In genomic region chr1:116460261-116460660, GRCh38 we compare ENCODE assay signal across 21 cellular contexts.
"Had no signal": no experiment of that assay in that cellular context is flagged by ENCODE, and none has a peak within 500 bp of the region (broad histone marks: within the 10 kb centered on the region; RNA-seq: fewer than 3 reads in every experiment).

No MANE protein-coding gene starts in this region.

- H3K9me3 ChIP-seq: psoas muscle, sigmoid colon, thoracic aorta, transverse colon had no signal

- H3K4me3 ChIP-seq: hepatocyte, lung, psoas muscle, sigmoid colon, skin epidermis, thoracic aorta, transverse colon had no signal

- ATAC-seq: left cardiac atrium; left ventricle myocardium superior; psoas muscle; stimulated activated naive B cell treated with anti-CD40 and anti-IgM and Interleukin-4, amounts not matched to agents 10 μg/mL and 1 μg/mL and 100 μg/mL, for 72 hours; stimulated activated naive CD8-positive, alpha-beta T cell treated with anti-CD3 and anti-CD28 coated beads, Interleukin-15, amount 100 ng/mL, for 72 hours had no signal

- H3K4me1 ChIP-seq: parathyroid adenoma, sigmoid colon, transverse colon had no signal

- H3K79me2 ChIP-seq: hepatocyte, parathyroid adenoma had no signal

- H3K36me3 ChIP-seq: sigmoid colon, thoracic aorta, transverse colon had no signal

- H3K27me3 ChIP-seq: hepatocyte, sigmoid colon, transverse colon had no signal

- H3K4me2 ChIP-seq: hepatocyte had no signal

- DNase-seq: foreskin melanocyte; head of caudate nucleus; kidney; left cardiac atrium; left ventricle myocardium superior; mesenchymal stem cell; midbrain; naive B cell; psoas muscle; retina; sigmoid colon; stimulated activated CD4-positive, alpha-beta T cell treated with anti-CD3 and anti-CD28 coated beads, Interleukin-2, amount 100 ng/mL, for 24 hours; stimulated activated CD4-positive, alpha-beta T cell treated with anti-CD3 and anti-CD28 coated beads, Interleukin-4, amount 100 ng/mL, for 4 hours; stimulated activated naive B cell treated with anti-CD40 and anti-IgM and Interleukin-4, amounts not matched to agents 10 μg/mL and 1 μg/mL and 100 μg/mL, for 72 hours; stimulated activated naive CD8-positive, alpha-beta T cell treated with anti-CD3 and anti-CD28 coated beads, Interleukin-15, amount 100 ng/mL, for 72 hours; transverse colon had no signal

- H3K27ac ChIP-seq: hepatocyte, parathyroid adenoma, psoas muscle, sigmoid colon, thoracic aorta, transverse colon had no signal

- H3K9ac ChIP-seq: parathyroid adenoma had no signal

- H2AFZ ChIP-seq: hepatocyte, parathyroid adenoma had no signal
